1 cellular context compared by ENCODE assay signal in genomic region chr19:3667037-3667638, GRCh38.
TF ChIP-seq lines count a peak whose summit lies in the region.

No MANE protein-coding gene starts in this region.

TF ChIP-seq in K562, 482 proteins besides CTCF, POLR2A, EP300 and RAD21:
- TF ChIP-seq ZBTB7A (IDR thresholded peaks at IDR 0.05; ENCODE audit: borderline replicate concordance, control insufficient read depth, low read depth, low read length) = peak; percentile 55; the same call in 1 of the 2 replicates
- TF ChIP-seq MAFK (IDR thresholded peaks at IDR 0.05; ENCODE audit: low read length) = no peak
- peak; percentile 76 for TF ChIP-seq ZFP36 (IDR thresholded peaks at IDR 0.05; ENCODE audit: low read depth, low read length, partially characterized antibody)
- no peak for TF ChIP-seq NCOA4 (IDR thresholded peaks at IDR 0.05; ENCODE audit: partially characterized antibody)
- TF ChIP-seq ZBTB33 (CRISPR knock-in tag; IDR thresholded peaks at IDR 0.05) = peak; percentile 86
- TF ChIP-seq PTBP1 (IDR thresholded peaks at IDR 0.05; ENCODE audit: low read depth, low read length) = 0 out of 2 replicates have a peak, but pooled peaks have one; percentile 42
- TF ChIP-seq BCOR (IDR thresholded peaks at IDR 0.05) = peak; percentile 81
- peak; percentile 38; the same call in 1 of the 2 replicates for TF ChIP-seq POLR2G (IDR thresholded peaks at IDR 0.05; ENCODE audit: low read depth, low read length)
- no peak for TF ChIP-seq PTRF (tag; IDR thresholded peaks at IDR 0.05)
